Comparison of ENCODE assay signal across 35 cellular contexts in genomic region chr10:1778570-1778969, GRCh38. TPM values are rescaled to one million over a fixed set of nuclear protein-coding genes. Genes with fewer than 3 reads are reported as not detected.
"Had no signal": no experiment of that assay in that cellular context is flagged by ENCODE, and none has a peak within 500 bp of the region (broad histone marks: within the 10 kb centered on the region; RNA-seq: fewer than 3 reads in every experiment).

No MANE protein-coding gene starts in this region.

- H3K4me2 ChIP-seq: KMS-11 had no signal

- H3K9me3 ChIP-seq: MG63 had no signal

- H3K36me3 ChIP-seq: MG63 had no signal

- H3K9ac ChIP-seq: KMS-11 had no signal

- H3K27me3 ChIP-seq: MG63 had no signal

- H3K4me3 ChIP-seq: MG63 had no signal

- DNase-seq: Karpas-422, Kasumi-1, KG1, MG63, MM.1S, MV-4-11, NCI-H1048, NCI-H1092, NCI-H1092 treated with DMSO at 0.1 percent for 48 hours, NCI-H1105, NCI-H1105 treated with DMSO at 0.1 percent for 48 hours, NCI-H1417, NCI-H1417 treated with DMSO at 0.1 percent for 48 hours, NCI-H1436, NCI-H1436 treated with DMSO at 0.1 percent for 48 hours, NCI-H146, NCI-H1694, NCI-H1694 treated with DMSO at 0.1 percent for 48 hours, NCI-H187, NCI-H187 treated with DMSO at 0.1 percent for 48 hours, NCI-H1930, NCI-H2029, NCI-H2029 treated with DMSO at 0.1 percent for 48 hours, NCI-H2081, NCI-H2081 treated with DMSO at 0.1 percent for 48 hours, NCI-H2107, NCI-H2171, NCI-H2171 treated with DMSO at 0.1 percent for 48 hours, NCI-H2227 treated with DMSO at 0.1 percent for 48 hours, NCI-H226, NCI-H345, NCI-H446, NCI-H446 treated with DMSO at 0.1 percent for 48 hours had no signal

- H3K27ac ChIP-seq: KMS-11 had no signal

RNA-seq across cellular contexts. Expression of gene ADARB2, which starts 41.2 kb away (rescaled TPM):
- total RNA-seq: M059J had no signal
